12 cellular contexts compared by ENCODE assay signal in genomic region chr19:702847-703246, GRCh38. TPM values are rescaled to one million over a fixed set of nuclear protein-coding genes. Genes with fewer than 3 reads are reported as not detected.
"Had no signal": no experiment of that assay in that cellular context is flagged by ENCODE, and none has a peak within 500 bp of the region (broad histone marks: within the 10 kb centered on the region; RNA-seq: fewer than 3 reads in every experiment).

No MANE protein-coding gene starts in this region.

RNA-seq across cellular contexts. Expression of gene PALM, which starts 5.9 kb away (rescaled TPM):
- total RNA-seq: activated CD4-positive, alpha-beta memory T cell treated with anti-CD3 and anti-CD28 coated beads, Interleukin-2, amount 10 ng/mL, durations not matched to agents 7 days and 5 days had no signal

RNA-seq across cellular contexts. Expression of gene PRSS57, which starts 7.6 kb away (rescaled TPM):
- total RNA-seq: activated CD4-positive, alpha-beta memory T cell treated with anti-CD3 and anti-CD28 coated beads, Interleukin-2, amount 10 ng/mL, durations not matched to agents 7 days and 5 days; breast epithelium; cerebellum; dermis blood vessel endothelial cell; gastrocnemius medialis; heart left ventricle; mesothelial cell of epicardium; myocyte; osteocyte; smooth muscle cell; urinary bladder had no signal
- polyA plus RNA-seq: heart left ventricle, smooth muscle cell, urinary bladder had no signal

RNA-seq across cellular contexts. Expression of gene MISP, which starts 48.1 kb away (rescaled TPM):
- total RNA-seq: activated CD4-positive, alpha-beta memory T cell treated with anti-CD3 and anti-CD28 coated beads, Interleukin-2, amount 10 ng/mL, durations not matched to agents 7 days and 5 days; dermis blood vessel endothelial cell; pulmonary artery endothelial cell had no signal
